In the genomic region with DNA sequence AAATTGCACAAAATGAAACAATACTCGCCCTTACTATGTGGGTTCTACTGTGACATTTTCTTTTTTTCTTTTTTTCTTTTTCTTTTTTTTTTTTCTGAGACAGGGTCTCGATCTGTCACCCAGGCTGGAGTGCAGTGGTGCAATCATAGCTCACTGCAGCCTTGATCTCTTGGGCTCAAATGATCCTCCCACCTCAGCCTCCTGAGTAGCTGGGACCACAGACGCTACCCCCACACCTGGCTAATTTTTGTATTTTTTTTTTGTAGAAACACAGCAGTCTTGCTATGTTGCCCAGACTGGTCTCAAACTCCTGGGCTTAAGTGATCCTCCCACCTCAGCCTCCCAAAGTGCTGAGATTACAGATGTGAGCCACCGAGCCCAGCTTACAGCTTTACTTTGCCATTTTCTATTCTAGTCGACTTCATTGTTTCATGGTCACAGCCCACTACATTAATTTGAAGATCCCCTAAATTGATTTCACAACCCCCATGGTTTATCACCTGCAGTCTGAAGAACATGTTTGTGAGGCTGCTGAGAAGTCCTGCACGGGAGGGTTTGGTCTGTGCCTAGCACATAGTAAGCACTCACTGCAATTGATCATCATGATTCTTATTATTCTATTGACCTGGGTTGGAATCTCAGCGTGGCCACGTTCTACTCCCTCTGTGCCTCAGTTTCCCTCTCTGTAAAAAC, we compare ENCODE assay signal across 10 cellular contexts. TPM values are rescaled to one million over a fixed set of nuclear protein-coding genes. Genes with fewer than 3 reads are reported as not detected.
A peak's percentile ranks its signal among the peaks of the same experiment; 100 is the strongest.
DNase-seq lines count a peak whose midpoint lies in the region; ATAC-seq and TF ChIP-seq lines count a peak whose summit lies in the region.
"Had no signal": no experiment of that assay in that cellular context is flagged by ENCODE, and none has a peak within 500 bp of the region (broad histone marks: within the 10 kb centered on the region; RNA-seq: fewer than 3 reads in every experiment).

No MANE protein-coding gene starts in this region.

- peak overlapping the region; percentile 88 for H3K4me3 Mint-ChIP-seq in activated CD8-positive, alpha-beta memory T cell treated with anti-CD3 and anti-CD28 coated beads, Interleukin-2, amount 10 ng/mL, durations not matched to agents 7 days and 5 days
- H3K4me3 Mint-ChIP-seq in activated T-helper 2 cell treated with anti-CD3 and anti-CD28 coated beads, Interferon-gamma antibody, Interleukin-2, Interleukin-4, amounts not matched to agents 10 μg/mL and 5 μg/mL and 100 μg/mL, durations not matched to agents 14 hours and 24 hours and 36 hours (ENCODE audit: low read depth), result peak overlapping the region; percentile 93
- no peak overlapping the region for H3K4me3 Mint-ChIP-seq in endodermal cell

- no peak for TF ChIP-seq POLR2A in suprapubic skin (IDR thresholded peaks at IDR 0.05)
- TF ChIP-seq POLR2A in ovary (IDR thresholded peaks at IDR 0.05), result no peak

- peak overlapping the region; percentile 85 to 92 for H3K27ac ChIP-seq in liver (ENCODE audit: low read depth in 1 of 2, low read length in 2 of 2)
- H3K27ac ChIP-seq in suprapubic skin, result peak overlapping the region; percentile 93
- H3K27ac ChIP-seq in endodermal cell (ENCODE audit: low read depth, low read length), result no peak overlapping the region
- peak overlapping the region in 1 of 2 donors; percentile 74 for H3K27ac ChIP-seq in ovary

- peaks cover 54% of the 10 kb centered on the region for H3K36me3 Mint-ChIP-seq in activated CD8-positive, alpha-beta memory T cell treated with anti-CD3 and anti-CD28 coated beads, Interleukin-2, amount 10 ng/mL, durations not matched to agents 7 days and 5 days
- H3K36me3 Mint-ChIP-seq in activated T-helper 2 cell treated with anti-CD3 and anti-CD28 coated beads, Interferon-gamma antibody, Interleukin-2, Interleukin-4, amounts not matched to agents 10 μg/mL and 5 μg/mL and 100 μg/mL, durations not matched to agents 14 hours and 24 hours and 36 hours (ENCODE audit: low read depth), result peaks cover 71% of the 10 kb centered on the region
- no peaks in the 10 kb centered on the region for H3K36me3 Mint-ChIP-seq in endodermal cell (ENCODE audit: low read depth)

- H3K9me3 ChIP-seq in liver (ENCODE audit: control insufficient read depth in 4 of 4, low read length in 3 of 4) (no peaks in the 10 kb centered on the region), suprapubic skin (no peaks in the 10 kb centered on the region), endodermal cell (ENCODE audit: control insufficient read depth, low read length) (no peaks in the 10 kb centered on the region), ovary (no peaks in the 10 kb centered on the region)

- peak overlapping the region; percentile 60 to 98 (median 96) for H3K4me3 ChIP-seq in liver (ENCODE audit: low read depth in 1 of 3, low read length in 3 of 3)
- peak overlapping the region; percentile 49 for H3K4me3 ChIP-seq in suprapubic skin
- H3K4me3 ChIP-seq in endodermal cell (ENCODE audit: low read length), result no peak overlapping the region
- no peak overlapping the region for H3K4me3 ChIP-seq in ovary

- no peaks in the 10 kb centered on the region for H3K27me3 ChIP-seq in liver (ENCODE audit: control insufficient read depth in 4 of 4, insufficient read depth in 4 of 4, low read length in 3 of 4)
- no peaks in the 10 kb centered on the region for H3K27me3 ChIP-seq in suprapubic skin
- peaks cover 54% of the 10 kb centered on the region for H3K27me3 ChIP-seq in endodermal cell (ENCODE audit: control insufficient read depth, insufficient read depth, low read length, poor library complexity, severe bottlenecking)
- H3K27me3 ChIP-seq in ovary, result no peaks in the 10 kb centered on the region

- H3K9ac ChIP-seq in liver (ENCODE audit: low read depth in 1 of 2, low read length in 2 of 2) (peak overlapping the region; percentile 4 to 10), endodermal cell (ENCODE audit: extremely low read depth, low read length, poor library complexity, severe bottlenecking) (no peak overlapping the region)

- 48% methylated on average over 8 of the region's 8 CpGs for WGBS in liver
- WGBS in suprapubic skin, result 60% methylated on average over 8 of the region's 8 CpGs
- 81 to 88% methylated on average over 6 to 8 of the region's 8 CpGs for WGBS in endodermal cell (ENCODE audit: insufficient coverage in 1 of 2, insufficient read length in 1 of 2), 2 experiments
- 70 to 79% (median 74%) methylated on average over 8 of the region's 8 CpGs for WGBS in ovary, 3 donors

- intact Hi-C loops in activated T-helper 2 cell treated with anti-CD3 and anti-CD28 coated beads, Interferon-gamma antibody, Interleukin-2, Interleukin-4, amounts not matched to agents 10 μg/mL and 5 μg/mL and 100 μg/mL, durations not matched to agents 14 hours and 24 hours and 36 hours (cut with micrococcal nuclease), result loop anchor here (2.0 kb wide), 1 partner anchor 139 kb away; a partner anchor contains a TSS
- intact Hi-C loops in ovary (cut with DNase I), result no loop called here

- no peak for TF ChIP-seq RAD21 in liver (IDR thresholded peaks at IDR 0.05)

- TF ChIP-seq EP300 in suprapubic skin (IDR thresholded peaks at IDR 0.05) (no peak), ovary (IDR thresholded peaks at IDR 0.05) (no peak)

- CTCF ChIA-PET in activated CD8-positive, alpha-beta memory T cell treated with anti-CD3 and anti-CD28 coated beads, Interleukin-2, amount 10 ng/mL, durations not matched to agents 7 days and 5 days (lab: Charles Lee), result interaction anchor here (1.0 to 3.0 kb wide), 5 partner anchors 18 to 63 kb away, joined by 3 to 41 read pairs (median 8); no protein-coding TSS in a partner anchor

- H3K36me3 ChIP-seq in liver (ENCODE audit: control insufficient read depth in 4 of 4, insufficient read depth in 3 of 4, low read depth in 1 of 4, low read length in 3 of 4) (peaks cover 8 to 27% (median 17%) of the 10 kb centered on the region in 4 donors), suprapubic skin (peaks cover 12% of the 10 kb centered on the region), endodermal cell (ENCODE audit: control insufficient read depth, insufficient read depth, low read length) (no peaks in the 10 kb centered on the region), ovary (no peaks in the 10 kb centered on the region)

- H3K27ac Mint-ChIP-seq in activated CD8-positive, alpha-beta memory T cell treated with anti-CD3 and anti-CD28 coated beads, Interleukin-2, amount 10 ng/mL, durations not matched to agents 7 days and 5 days, result peak overlapping the region; percentile 94
- peak overlapping the region; percentile 86 for H3K27ac Mint-ChIP-seq in activated T-helper 2 cell treated with anti-CD3 and anti-CD28 coated beads, Interferon-gamma antibody, Interleukin-2, Interleukin-4, amounts not matched to agents 10 μg/mL and 5 μg/mL and 100 μg/mL, durations not matched to agents 14 hours and 24 hours and 36 hours
- H3K27ac Mint-ChIP-seq in endodermal cell, result no peak overlapping the region

- no peaks in the 10 kb centered on the region for H3K9me3 Mint-ChIP-seq in activated CD8-positive, alpha-beta memory T cell treated with anti-CD3 and anti-CD28 coated beads, Interleukin-2, amount 10 ng/mL, durations not matched to agents 7 days and 5 days (ENCODE audit: low read depth)
- H3K9me3 Mint-ChIP-seq in activated T-helper 2 cell treated with anti-CD3 and anti-CD28 coated beads, Interferon-gamma antibody, Interleukin-2, Interleukin-4, amounts not matched to agents 10 μg/mL and 5 μg/mL and 100 μg/mL, durations not matched to agents 14 hours and 24 hours and 36 hours, result no peaks in the 10 kb centered on the region
- H3K9me3 Mint-ChIP-seq in endodermal cell, result no peaks in the 10 kb centered on the region

- TF ChIP-seq CTCF in liver (IDR thresholded peaks at IDR 0.05; ENCODE audit: low read depth, low read length, missing input control) (no peak), suprapubic skin (IDR thresholded peaks at IDR 0.05) (no peak), endodermal cell (conservative IDR thresholded peaks at IDR 0.05) (no peak), ovary (IDR thresholded peaks at IDR 0.05) (no peak)

- ATAC-seq in activated CD8-positive, alpha-beta memory T cell treated with anti-CD3 and anti-CD28 coated beads, Interleukin-2, amount 10 ng/mL, durations not matched to agents 7 days and 5 days, result no peak
- no peak for ATAC-seq in GM18858 (IDR thresholded peaks at IDR 0.05; ENCODE audit: unreplicated experiment)

- DNase-seq in activated CD8-positive, alpha-beta memory T cell treated with anti-CD3 and anti-CD28 coated beads, Interleukin-2, amount 10 ng/mL, durations not matched to agents 7 days and 5 days, result no peak
- DNase-seq in activated CD8-positive, alpha-beta memory T cell treated with anti-CD3 and anti-CD28 coated beads, Interleukin-2, amount 50 U/mL, for 48 hours, result no peak
- DNase-seq in activated T-helper 2 cell treated with anti-CD3 and anti-CD28 coated beads, Interferon-gamma antibody, Interleukin-2, Interleukin-4, amounts not matched to agents 10 μg/mL and 5 μg/mL and 100 μg/mL, durations not matched to agents 14 hours and 24 hours and 36 hours (ENCODE audit: low spot score), result no peak
- DNase-seq in suprapubic skin (ENCODE audit: low spot score in 2 of 2) (no peak), endodermal cell (no peak), ovary (no peak)
- DNase-seq: NCI-H2081 had no signal

- H3K4me1 Mint-ChIP-seq in activated CD8-positive, alpha-beta memory T cell treated with anti-CD3 and anti-CD28 coated beads, Interleukin-2, amount 10 ng/mL, durations not matched to agents 7 days and 5 days, result peaks cover 67% of the 10 kb centered on the region
- peaks cover 51% of the 10 kb centered on the region for H3K4me1 Mint-ChIP-seq in activated T-helper 2 cell treated with anti-CD3 and anti-CD28 coated beads, Interferon-gamma antibody, Interleukin-2, Interleukin-4, amounts not matched to agents 10 μg/mL and 5 μg/mL and 100 μg/mL, durations not matched to agents 14 hours and 24 hours and 36 hours (ENCODE audit: low read depth)
- peaks cover 15% of the 10 kb centered on the region for H3K4me1 Mint-ChIP-seq in endodermal cell

- no peaks in the 10 kb centered on the region for H3K27me3 Mint-ChIP-seq in activated CD8-positive, alpha-beta memory T cell treated with anti-CD3 and anti-CD28 coated beads, Interleukin-2, amount 10 ng/mL, durations not matched to agents 7 days and 5 days
- H3K27me3 Mint-ChIP-seq in activated T-helper 2 cell treated with anti-CD3 and anti-CD28 coated beads, Interferon-gamma antibody, Interleukin-2, Interleukin-4, amounts not matched to agents 10 μg/mL and 5 μg/mL and 100 μg/mL, durations not matched to agents 14 hours and 24 hours and 36 hours (ENCODE audit: low read depth), result no peaks in the 10 kb centered on the region
- peaks cover 92% of the 10 kb centered on the region for H3K27me3 Mint-ChIP-seq in endodermal cell (ENCODE audit: insufficient read depth)

- peaks cover 23 to 54% (median 39%) of the 10 kb centered on the region in 4 donors for H3K4me1 ChIP-seq in liver (ENCODE audit: control insufficient read depth in 4 of 4, insufficient read depth in 4 of 4, low read length in 3 of 4)
- peaks cover 90% of the 10 kb centered on the region for H3K4me1 ChIP-seq in suprapubic skin
- peaks cover 4% of the 10 kb centered on the region for H3K4me1 ChIP-seq in endodermal cell (ENCODE audit: control insufficient read depth, insufficient read depth, low read length)
- peaks cover 20% of the 10 kb centered on the region for H3K4me1 ChIP-seq in ovary (ENCODE audit: insufficient read depth)

RNA-seq across cellular contexts. Expression of a gene that starts 3.8 kb away (rescaled TPM):
- 10 to 100 TPM; 56.3 to 60.3 TPM for total RNA-seq in activated CD8-positive, alpha-beta memory T cell treated with anti-CD3 and anti-CD28 coated beads, Interleukin-2, amount 10 ng/mL, durations not matched to agents 7 days and 5 days
- 83.5 and 85.2 TPM in 2 replicates for total RNA-seq in activated T-helper 2 cell treated with anti-CD3 and anti-CD28 coated beads, Interferon-gamma antibody, Interleukin-2, Interleukin-4, amounts not matched to agents 10 μg/mL and 5 μg/mL and 100 μg/mL, durations not matched to agents 14 hours and 24 hours and 36 hours
- total RNA-seq in liver (10 to 100 TPM in 1 of 2 donors, 1 to 10 TPM in 1; 4.5 to 29.1 TPM), suprapubic skin (10 to 100 TPM; 13.9 to 29.1 (median 17.9) TPM), endodermal cell (1 to 10 TPM; 1.8 to 6.2 TPM), ovary (100 to 1,000 TPM in 2 of 7 donors, 10 to 100 TPM in 5; 17.8 to 141 (median 50.7) TPM)
- polyA plus RNA-seq in liver (10 to 100 TPM; 10.3 to 63.6 TPM), ovary (10 to 100 TPM in 1 of 2 donors, 1 to 10 TPM in 1; 3.2 to 43.4 TPM)
- polyA plus RNA-seq in endodermal cell (2013, experiment 1 of 2), result 2.0 TPM
- 3.0 TPM for polyA plus RNA-seq in endodermal cell (2013, experiment 2 of 2)

RNA-seq across cellular contexts. Expression of a gene that starts 25.4 kb away (rescaled TPM):
- total RNA-seq in activated CD8-positive, alpha-beta memory T cell treated with anti-CD3 and anti-CD28 coated beads, Interleukin-2, amount 10 ng/mL, durations not matched to agents 7 days and 5 days, result not detected
- not detected in 2 replicates for total RNA-seq in activated T-helper 2 cell treated with anti-CD3 and anti-CD28 coated beads, Interferon-gamma antibody, Interleukin-2, Interleukin-4, amounts not matched to agents 10 μg/mL and 5 μg/mL and 100 μg/mL, durations not matched to agents 14 hours and 24 hours and 36 hours
- total RNA-seq in liver (10 to 100 TPM in 1 of 2 donors, 1 to 10 TPM in 1; 2.1 to 14.0 TPM), suprapubic skin (10 to 100 TPM; 60.4 to 94.4 (median 65.7) TPM), endodermal cell (10 to 100 TPM in 1 of 2 donors, 1 to 10 TPM in 1; 6.6 to 15.5 TPM), ovary (10 to 100 TPM in 1 of 7 donors, 1 to 10 TPM in 3, under 1 TPM in 1, not detected in 2; 0.46 to 10.3 (median 2.2) TPM)
- polyA plus RNA-seq in liver (1 to 10 TPM; 8.0 to 9.6 TPM), ovary (under 1 TPM in 1 of 2 donors, not detected in 1; 0.08 TPM)
- polyA plus RNA-seq in endodermal cell (2013, experiment 1 of 2), result 1.9 TPM
- 0.83 TPM for polyA plus RNA-seq in endodermal cell (2013, experiment 2 of 2)
- total RNA-seq: lung microvascular endothelial cell had no signal

RNA-seq across cellular contexts. Expression of a gene that starts 53.3 kb away (rescaled TPM):
- not detected for total RNA-seq in activated CD8-positive, alpha-beta memory T cell treated with anti-CD3 and anti-CD28 coated beads, Interleukin-2, amount 10 ng/mL, durations not matched to agents 7 days and 5 days
- not detected in 2 replicates for total RNA-seq in activated T-helper 2 cell treated with anti-CD3 and anti-CD28 coated beads, Interferon-gamma antibody, Interleukin-2, Interleukin-4, amounts not matched to agents 10 μg/mL and 5 μg/mL and 100 μg/mL, durations not matched to agents 14 hours and 24 hours and 36 hours
- under 1 TPM in 1 of 2 donors, not detected in 1; 0.09 TPM for total RNA-seq in liver
- not detected for polyA plus RNA-seq in liver
- total RNA-seq in suprapubic skin, result not detected
- total RNA-seq in endodermal cell, result not detected
- polyA plus RNA-seq in endodermal cell (2013, experiment 1 of 2), result not detected
- polyA plus RNA-seq in endodermal cell (2013, experiment 2 of 2), result not detected
- not detected for total RNA-seq in ovary
- polyA plus RNA-seq in ovary, result not detected

RNA-seq across cellular contexts. Expression of a gene that starts 56.6 kb away (rescaled TPM):
- total RNA-seq in activated CD8-positive, alpha-beta memory T cell treated with anti-CD3 and anti-CD28 coated beads, Interleukin-2, amount 10 ng/mL, durations not matched to agents 7 days and 5 days, result not detected
- total RNA-seq in activated T-helper 2 cell treated with anti-CD3 and anti-CD28 coated beads, Interferon-gamma antibody, Interleukin-2, Interleukin-4, amounts not matched to agents 10 μg/mL and 5 μg/mL and 100 μg/mL, durations not matched to agents 14 hours and 24 hours and 36 hours, result not detected in 2 replicates
- total RNA-seq in liver (10 to 100 TPM; 15.1 to 87.4 TPM), suprapubic skin (10 to 100 TPM; 27.4 to 67.5 (median 50.8) TPM), endodermal cell (10 to 100 TPM; 62.9 to 64.0 TPM), ovary (100 to 1,000 TPM in 2 of 7 donors, 10 to 100 TPM in 5; 18.4 to 419 (median 87.0) TPM)
- polyA plus RNA-seq in liver (10 to 100 TPM; 10.5 to 23.1 TPM), ovary (10 to 100 TPM in 1 of 2 donors, 1 to 10 TPM in 1; 9.7 to 62.0 TPM)
- polyA plus RNA-seq in endodermal cell (2013, experiment 1 of 2), result 30.6 TPM
- 22.0 TPM for polyA plus RNA-seq in endodermal cell (2013, experiment 2 of 2)

Comparison
In these comparisons a context has a peak if more than half of its experiments do, and no peak if none do; other contexts are left out.
1. H3K4me3 ChIP-seq: peak in liver (3 of 3) and suprapubic skin (single experiment); none in endodermal cell (single experiment) and ovary (single experiment).